ENCODE assay signal across 20 cellular contexts in the genomic region with DNA sequence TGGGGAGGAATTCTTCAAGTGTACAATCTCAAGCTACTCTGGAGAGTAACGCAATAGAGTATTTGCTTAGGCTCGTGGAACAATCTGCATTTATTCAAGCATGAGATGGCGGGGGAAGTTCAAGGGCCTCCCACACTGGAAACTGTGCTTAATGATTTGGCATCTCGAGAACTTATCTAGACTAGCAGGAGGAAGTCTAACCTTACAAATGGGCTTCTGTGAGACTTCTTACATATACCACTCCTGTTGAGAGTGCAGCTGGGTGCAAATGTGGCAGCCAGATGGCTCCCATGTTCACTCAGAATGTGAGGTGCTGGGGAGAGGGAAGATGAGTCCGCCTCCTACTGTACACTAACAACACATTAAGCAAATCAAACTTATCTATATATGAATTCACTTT. TPM values are rescaled to one million over a fixed set of nuclear protein-coding genes. Genes with fewer than 3 reads are reported as not detected.
DNase-seq lines count a peak whose midpoint lies in the region; ATAC-seq and TF ChIP-seq lines count a peak whose summit lies in the region.
"Had no signal": no experiment of that assay in that cellular context is flagged by ENCODE, and none has a peak within 500 bp of the region (broad histone marks: within the 10 kb centered on the region; RNA-seq: fewer than 3 reads in every experiment).

No MANE protein-coding gene starts in this region.

- no peak for TF ChIP-seq POLR2A in sigmoid colon (IDR thresholded peaks at IDR 0.05)

- no peak for TF ChIP-seq EP300 in sigmoid colon (IDR thresholded peaks at IDR 0.05)

- H3K36me3 ChIP-seq in RWPE2 (ENCODE audit: low read depth) (no peaks in the 10 kb centered on the region), sigmoid colon (no peaks in the 10 kb centered on the region)
- H3K36me3 ChIP-seq: tibial artery had no signal

- H3K27me3 ChIP-seq in RWPE2 (ENCODE audit: insufficient read depth, poor library complexity, severe bottlenecking) (no peaks in the 10 kb centered on the region), sigmoid colon (no peaks in the 10 kb centered on the region)
- H3K27me3 ChIP-seq: tibial artery had no signal

- no peak overlapping the region for H3K4me3 ChIP-seq in AG10803 (ENCODE audit: low read length)
- no peak overlapping the region for H3K4me3 ChIP-seq in RWPE2 (ENCODE audit: severe bottlenecking)
- no peak overlapping the region for H3K4me3 ChIP-seq in sigmoid colon
- H3K4me3 ChIP-seq: A549, tibial artery had no signal

- intact Hi-C loops in sigmoid colon (cut with DNase I) = no loop called here

- H3K4me1 ChIP-seq in RWPE2 (ENCODE audit: insufficient read depth, poor library complexity, severe bottlenecking) = no peaks in the 10 kb centered on the region
- no peaks in the 10 kb centered on the region for H3K4me1 ChIP-seq in sigmoid colon
- H3K4me1 ChIP-seq: A549, tibial artery had no signal

- peaks cover 7% of the 10 kb centered on the region for H3K4me1 Mint-ChIP-seq in glutamatergic neuron (ENCODE audit: low read depth, unreplicated experiment)

- TF ChIP-seq CTCF in AG10803 (conservative IDR thresholded peaks at IDR 0.05; ENCODE audit: low read length) (no peak), RWPE2 (IDR thresholded peaks at IDR 0.05; ENCODE audit: poor library complexity, severe bottlenecking) (peak; percentile 8), glutamatergic neuron (IDR thresholded peaks at IDR 0.05; ENCODE audit: partially characterized antibody, unreplicated experiment) (no peak), sigmoid colon (IDR thresholded peaks at IDR 0.05) (no peak)

- 85 to 90% methylated on average over 5 of the region's 5 CpGs for WGBS in sigmoid colon, 2 donors

- H3K4me3 Mint-ChIP-seq in glutamatergic neuron (ENCODE audit: unreplicated experiment) = no peak overlapping the region
- H3K4me3 Mint-ChIP-seq: activated CD4-positive, alpha-beta memory T cell treated with anti-CD3 and anti-CD28 coated beads for 36 hours; activated naive CD4-positive, alpha-beta T cell treated with anti-CD3 and anti-CD28 coated beads for 36 hours; activated T-cell treated with anti-CD3 and anti-CD28 coated beads, Interleukin-2, amount 50 U/mL, for 24 hours had no signal

- H3K9me3 ChIP-seq in RWPE2 (ENCODE audit: severe bottlenecking) = no peaks in the 10 kb centered on the region
- no peaks in the 10 kb centered on the region for H3K9me3 ChIP-seq in sigmoid colon
- H3K9me3 ChIP-seq: A549, tibial artery had no signal

- H3K36me3 Mint-ChIP-seq in glutamatergic neuron (ENCODE audit: unreplicated experiment) = no peaks in the 10 kb centered on the region
- H3K36me3 Mint-ChIP-seq: activated CD4-positive, alpha-beta memory T cell treated with anti-CD3 and anti-CD28 coated beads for 36 hours had no signal

- no peak overlapping the region for H3K27ac Mint-ChIP-seq in glutamatergic neuron (ENCODE audit: unreplicated experiment)
- H3K27ac Mint-ChIP-seq: activated CD4-positive, alpha-beta memory T cell treated with anti-CD3 and anti-CD28 coated beads for 36 hours; activated naive CD4-positive, alpha-beta T cell treated with anti-CD3 and anti-CD28 coated beads for 36 hours; activated T-cell treated with anti-CD3 and anti-CD28 coated beads, Interleukin-2, amount 50 U/mL, for 24 hours had no signal

- H3K27me3 Mint-ChIP-seq in glutamatergic neuron (ENCODE audit: unreplicated experiment) = peaks cover 6% of the 10 kb centered on the region
- H3K27me3 Mint-ChIP-seq: activated CD4-positive, alpha-beta memory T cell treated with anti-CD3 and anti-CD28 coated beads for 36 hours; activated T-cell treated with anti-CD3 and anti-CD28 coated beads, Interleukin-2, amount 50 U/mL, for 24 hours had no signal

- DNase-seq in AG10803 (ENCODE audit: low read depth) = peak; percentile 9
- no peak for DNase-seq in RWPE2 (ENCODE audit: low spot score)
- peak; percentile 27 for DNase-seq in glutamatergic neuron
- DNase-seq in NCI-H526 (lab: John Stamatoyannopoulos, UW) = no peak
- no peak for DNase-seq in sigmoid colon
- DNase-seq: activated CD4-positive, alpha-beta memory T cell treated with anti-CD3 and anti-CD28 coated beads for 36 hours; activated naive CD4-positive, alpha-beta T cell treated with anti-CD3 and anti-CD28 coated beads for 36 hours; activated T-cell treated with anti-CD3 and anti-CD28 coated beads, Interleukin-2, amount 50 U/mL, for 24 hours; cerebellar nuclear complex; DMS79 treated with DMSO at 0.1 percent for 48 hours; Karpas-422; left cardiac atrium; NCI-H2171 treated with DMSO at 0.1 percent for 48 hours; NCI-H82; SW 1271; tibial artery had no signal

- H3K27ac ChIP-seq in RWPE2 (ENCODE audit: poor library complexity, severe bottlenecking) = no peak overlapping the region
- no peak overlapping the region for H3K27ac ChIP-seq in sigmoid colon
- H3K27ac ChIP-seq: A549, tibial artery had no signal

- peak; percentile 38 for ATAC-seq in GM21526 (IDR thresholded peaks at IDR 0.05; ENCODE audit: low FRiP score, unreplicated experiment)
- ATAC-seq in RWPE2 (ENCODE audit: low read depth) = no peak
- ATAC-seq in HG03354 (IDR thresholded peaks at IDR 0.05; ENCODE audit: poor library complexity, severe bottlenecking, unreplicated experiment) = no peak
- ATAC-seq in GM21619 (IDR thresholded peaks at IDR 0.05; ENCODE audit: unreplicated experiment) = no peak
- ATAC-seq: A549, left cardiac atrium had no signal

- H3K9me3 Mint-ChIP-seq in glutamatergic neuron (ENCODE audit: unreplicated experiment) = no peaks in the 10 kb centered on the region
- H3K9me3 Mint-ChIP-seq: activated CD4-positive, alpha-beta memory T cell treated with anti-CD3 and anti-CD28 coated beads for 36 hours; activated naive CD4-positive, alpha-beta T cell treated with anti-CD3 and anti-CD28 coated beads for 36 hours; activated T-cell treated with anti-CD3 and anti-CD28 coated beads, Interleukin-2, amount 50 U/mL, for 24 hours had no signal

RNA-seq across cellular contexts. Expression of a gene that starts 29.3 kb away (rescaled TPM):
- 44.1 TPM for total RNA-seq in glutamatergic neuron (ENCODE audit: unreplicated experiment)
- total RNA-seq in sigmoid colon = 10 to 100 TPM in 3 of 4 donors, 1 to 10 TPM in 1; 9.9 to 16.1 (median 12.5) TPM
- polyA plus RNA-seq in sigmoid colon = 1 to 10 TPM in 2 of 3 donors, under 1 TPM in 1; 0.60 to 2.5 (median 1.2) TPM

Comparison
In these comparisons a context has a peak if more than half of its experiments do, and no peak if none do; other contexts are left out.
1. DNase-seq: peak in AG10803 (single experiment) and glutamatergic neuron (single experiment); none in RWPE2 (single experiment), NCI-H526 (0 of 2) and sigmoid colon (single experiment).